Comparison of ENCODE assay signal across 14 cellular contexts in the genomic region with DNA sequence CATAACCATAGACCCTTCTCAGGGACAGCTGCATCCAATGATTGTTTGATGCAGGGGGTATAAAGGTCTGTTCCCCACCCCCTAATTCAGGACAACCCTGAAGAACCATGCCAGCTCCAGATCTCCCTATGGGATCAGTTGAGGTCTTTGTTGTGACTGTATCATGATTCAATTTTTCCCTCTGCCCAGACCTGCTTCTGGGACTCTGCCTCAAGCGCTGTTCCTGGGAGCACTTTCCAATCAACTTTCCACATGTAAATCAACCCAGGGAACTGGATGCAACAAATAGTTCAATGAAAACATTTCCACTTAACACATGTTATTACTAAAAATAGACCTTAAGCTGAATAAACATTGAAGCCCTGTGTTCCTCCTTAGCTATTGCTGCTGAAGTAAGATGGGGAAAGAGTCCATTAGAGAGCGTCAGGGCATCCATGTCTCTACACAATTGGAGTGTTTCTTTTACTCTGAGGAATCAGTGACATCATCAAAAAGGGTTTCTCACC.
"Had no signal": no experiment of that assay in that cellular context is flagged by ENCODE, and none has a peak within 500 bp of the region (broad histone marks: within the 10 kb centered on the region; RNA-seq: fewer than 3 reads in every experiment).

No MANE protein-coding gene starts in this region.

- H3K4me1 ChIP-seq: ascending aorta, upper lobe of right lung had no signal

- H3K27ac ChIP-seq: ascending aorta, coronary artery, upper lobe of right lung had no signal

- H3K9me3 ChIP-seq: ascending aorta, SK-N-SH, upper lobe of right lung had no signal

- H3K36me3 ChIP-seq: ascending aorta, upper lobe of right lung had no signal

- ATAC-seq: stimulated activated naive CD8-positive, alpha-beta T cell treated with anti-CD3 and anti-CD28 coated beads, Interleukin-15, Interleukin-2, amounts not matched to agents 100 U/mL and 50 U/mL, for 24 hours; upper lobe of right lung; WTC11 had no signal

- DNase-seq: activated CD4-positive, alpha-beta T cell treated with anti-CD3 and anti-CD28 coated beads, Interleukin-2, amount 50 U/mL, for 1 hour; activated naive CD8-positive, alpha-beta T cell treated with anti-CD3 and anti-CD28 coated beads, Interleukin-2, amount 10 ng/mL, durations not matched to agents 7 days and 5 days; effector CD8-positive, alpha-beta T cell; glutamatergic neuron; immature natural killer cell; nephron progenitor cell; SK-N-SH; stimulated activated CD4-positive, alpha-beta T cell treated with anti-CD3 and anti-CD28 coated beads, Interleukin-4, amount 100 ng/mL, for 1 hour; stimulated activated CD8-positive, alpha-beta memory T cell treated with anti-CD3 and anti-CD28 coated beads, Interleukin-4, amount 100 ng/mL, for 48 hours; stimulated activated naive CD8-positive, alpha-beta T cell treated with anti-CD3 and anti-CD28 coated beads, Interleukin-15, Interleukin-2, amounts not matched to agents 100 U/mL and 50 U/mL, for 24 hours; upper lobe of right lung had no signal

- H3K4me3 ChIP-seq: ascending aorta, coronary artery, upper lobe of right lung had no signal

- H3K27me3 ChIP-seq: ascending aorta, upper lobe of right lung had no signal
